8 cellular contexts compared by ENCODE assay signal in the genomic region with DNA sequence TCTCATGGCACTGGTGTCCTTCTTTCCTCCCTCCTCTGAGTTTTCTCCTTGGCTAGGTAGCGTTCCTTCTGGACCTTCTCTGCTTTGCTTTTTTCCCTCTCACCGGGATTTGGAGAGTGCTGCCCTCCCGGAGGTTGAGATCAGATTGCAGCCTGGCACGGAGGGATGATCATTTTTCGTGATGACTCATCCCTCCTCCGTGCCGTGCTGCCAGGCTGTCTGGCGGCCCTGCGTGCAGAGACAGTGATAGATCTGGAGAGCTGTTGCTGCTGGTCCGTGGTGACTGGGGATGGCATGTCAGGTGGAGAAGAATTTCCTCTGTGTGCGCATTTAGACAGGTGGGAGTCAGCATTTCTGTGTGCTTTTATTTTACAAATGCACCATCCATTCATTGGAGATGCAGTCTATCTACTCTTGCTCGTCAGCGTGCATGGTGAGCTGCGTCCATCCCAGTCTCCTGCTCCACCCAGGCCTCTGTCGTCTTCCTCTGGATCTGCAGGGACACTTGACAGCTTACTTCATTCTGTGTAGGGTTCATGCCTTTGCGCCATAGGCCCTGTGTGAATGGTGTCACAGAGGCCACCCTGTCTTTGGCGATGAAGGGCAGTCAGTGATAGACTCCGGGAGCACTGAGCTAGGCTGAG.
A peak's percentile ranks its signal among the peaks of the same experiment; 100 is the strongest.
DNase-seq lines count a peak whose midpoint lies in the region; ATAC-seq and TF ChIP-seq lines count a peak whose summit lies in the region.
"Had no signal": no experiment of that assay in that cellular context is flagged by ENCODE, and none has a peak within 500 bp of the region (broad histone marks: within the 10 kb centered on the region; RNA-seq: fewer than 3 reads in every experiment).

No MANE protein-coding gene starts in this region.

- ATAC-seq in GM23338 (peak; percentile 80), T-helper 17 cell (no peak)

- H3K36me3 Mint-ChIP-seq in GM23338 (ENCODE audit: low read depth) (peaks cover 11% of the 10 kb centered on the region), T-helper 17 cell (ENCODE audit: low read depth) (peaks cover 2% of the 10 kb centered on the region)

- H3K4me3 ChIP-seq in GM23338: no peak overlapping the region
- H3K4me3 ChIP-seq in cardiac fibroblast (replicated peaks in 1 of 2; ENCODE audit: low read depth in 2 of 2, low read length in 2 of 2): no peak overlapping the region

- no peak overlapping the region for H2AFZ ChIP-seq in GM23338

- no peaks in the 10 kb centered on the region for H3K9me2 ChIP-seq in GM23338 (ENCODE audit: insufficient read depth)

- in situ Hi-C loops in GM13976 (cut with MboI; ENCODE audit: low sequenced_read_pairs, unreplicated experiment): no loop called here

- H3F3A ChIP-seq in GM23338 (replicated peaks; ENCODE audit: low read depth): no peaks in the 10 kb centered on the region

- no peak for TF ChIP-seq CTCF in GM23338 (conservative IDR thresholded peaks at IDR 0.05; ENCODE audit: low read depth in 2 of 2)
- no peak for TF ChIP-seq CTCF in cardiac fibroblast (IDR thresholded peaks at IDR 0.05; ENCODE audit: low read depth, low read length)
- no peak for TF ChIP-seq CTCF in GM13976 (IDR thresholded peaks at IDR 0.05; ENCODE audit: borderline replicate concordance, control extremely low read depth, extremely low read depth, insufficient read depth, missing control alignments)

- H3K27me3 Mint-ChIP-seq in GM23338 (ENCODE audit: insufficient read depth, low read depth, poor library complexity) (peaks cover 4% of the 10 kb centered on the region), T-helper 17 cell (peaks cover 7% of the 10 kb centered on the region)

- peaks cover 8% of the 10 kb centered on the region for H3K9me3 Mint-ChIP-seq in GM23338

- peaks cover 13% of the 10 kb centered on the region for H3K4me1 Mint-ChIP-seq in GM23338
- no peaks in the 10 kb centered on the region for H3K4me1 Mint-ChIP-seq in T-helper 17 cell

- H3K9me3 ChIP-seq in T-helper 17 cell (ENCODE audit: control insufficient read depth, low read length, poor library complexity, severe bottlenecking): no peaks in the 10 kb centered on the region

- no peaks in the 10 kb centered on the region for H3K79me2 ChIP-seq in GM23338 (replicated peaks; ENCODE audit: insufficient read depth)

- no peak overlapping the region for H3K27ac Mint-ChIP-seq in GM23338
- H3K27ac Mint-ChIP-seq in T-helper 17 cell: no peak overlapping the region

- no peaks in the 10 kb centered on the region for H3K36me3 ChIP-seq in GM23338 (ENCODE audit: insufficient read depth)

- H3K27me3 ChIP-seq in GM23338 (ENCODE audit: insufficient read depth): no peaks in the 10 kb centered on the region

- H3K4me1 ChIP-seq in GM23338 (ENCODE audit: insufficient read depth): no peaks in the 10 kb centered on the region; the same call in 1 of the 2 replicates

- H3K4me2 ChIP-seq in GM23338: no peak overlapping the region

- DNase-seq in GM23338 (ENCODE audit: low spot score): peak; percentile 35
- DNase-seq in NCI-H2196 treated with DMSO at 0.1 percent for 48 hours (lab: John Stamatoyannopoulos, UW; ENCODE audit: unreplicated experiment): peak; percentile 70
- peak; percentile 41 for DNase-seq in cardiac fibroblast (ENCODE audit: low read depth in 2 of 2)
- peak; percentile 42 for DNase-seq in putamen (ENCODE audit: low spot score)
- DNase-seq in T-helper 17 cell: no peak
- no peak for DNase-seq in mucosa of gallbladder (ENCODE audit: low spot score)
- no peak for DNase-seq in GM13976 (ENCODE audit: low spot score)
- DNase-seq: activated gamma-delta T cell had no signal

- H4K20me1 ChIP-seq in GM23338 (replicated peaks; ENCODE audit: insufficient read depth): no peaks in the 10 kb centered on the region; the same call in 1 of the 2 replicates

- no peak overlapping the region for H3K27ac ChIP-seq in GM23338 (ENCODE audit: low read depth)

- H3K4me3 Mint-ChIP-seq in GM23338 (no peak overlapping the region), T-helper 17 cell (no peak overlapping the region)

TF ChIP-seq in GM23338, 12 proteins besides CTCF, POLR2A, EP300 and RAD21:
- TF ChIP-seq, protein P1, sequence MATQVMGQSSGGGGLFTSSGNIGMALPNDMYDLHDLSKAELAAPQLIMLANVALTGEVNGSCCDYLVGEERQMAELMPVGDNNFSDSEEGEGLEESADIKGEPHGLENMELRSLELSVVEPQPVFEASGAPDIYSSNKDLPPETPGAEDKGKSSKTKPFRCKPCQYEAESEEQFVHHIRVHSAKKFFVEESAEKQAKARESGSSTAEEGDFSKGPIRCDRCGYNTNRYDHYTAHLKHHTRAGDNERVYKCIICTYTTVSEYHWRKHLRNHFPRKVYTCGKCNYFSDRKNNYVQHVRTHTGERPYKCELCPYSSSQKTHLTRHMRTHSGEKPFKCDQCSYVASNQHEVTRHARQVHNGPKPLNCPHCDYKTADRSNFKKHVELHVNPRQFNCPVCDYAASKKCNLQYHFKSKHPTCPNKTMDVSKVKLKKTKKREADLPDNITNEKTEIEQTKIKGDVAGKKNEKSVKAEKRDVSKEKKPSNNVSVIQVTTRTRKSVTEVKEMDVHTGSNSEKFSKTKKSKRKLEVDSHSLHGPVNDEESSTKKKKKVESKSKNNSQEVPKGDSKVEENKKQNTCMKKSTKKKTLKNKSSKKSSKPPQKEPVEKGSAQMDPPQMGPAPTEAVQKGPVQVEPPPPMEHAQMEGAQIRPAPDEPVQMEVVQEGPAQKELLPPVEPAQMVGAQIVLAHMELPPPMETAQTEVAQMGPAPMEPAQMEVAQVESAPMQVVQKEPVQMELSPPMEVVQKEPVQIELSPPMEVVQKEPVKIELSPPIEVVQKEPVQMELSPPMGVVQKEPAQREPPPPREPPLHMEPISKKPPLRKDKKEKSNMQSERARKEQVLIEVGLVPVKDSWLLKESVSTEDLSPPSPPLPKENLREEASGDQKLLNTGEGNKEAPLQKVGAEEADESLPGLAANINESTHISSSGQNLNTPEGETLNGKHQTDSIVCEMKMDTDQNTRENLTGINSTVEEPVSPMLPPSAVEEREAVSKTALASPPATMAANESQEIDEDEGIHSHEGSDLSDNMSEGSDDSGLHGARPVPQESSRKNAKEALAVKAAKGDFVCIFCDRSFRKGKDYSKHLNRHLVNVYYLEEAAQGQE (IDR thresholded peaks at IDR 0.05; ENCODE audit: unreplicated experiment): no peak
- TF ChIP-seq JUNB (IDR thresholded peaks at IDR 0.05; ENCODE audit: unreplicated experiment) (no peak), ZNF114 (CRISPR knock-in tag; IDR thresholded peaks at IDR 0.05) (no peak), ZNF331 (CRISPR knock-in tag; IDR thresholded peaks at IDR 0.05; ENCODE audit: low read depth) (no peak)

Comparison
In these comparisons a context has a peak if more than half of its experiments do, and no peak if none do; other contexts are left out.
1. DNase-seq: peak in GM23338 (single experiment), NCI-H2196 treated with DMSO at 0.1 percent for 48 hours (single experiment), cardiac fibroblast (2 of 2) and putamen (single experiment); none in T-helper 17 cell (0 of 3), mucosa of gallbladder (single experiment) and GM13976 (single experiment).